In genomic region chr17:74992223-74992622, GRCh38 we compare ENCODE assay signal across 15 cellular contexts. TPM values are rescaled to one million over a fixed set of nuclear protein-coding genes. Genes with fewer than 3 reads are reported as not detected.
A peak's percentile ranks its signal among the peaks of the same experiment; 100 is the strongest.
DNase-seq lines count a peak whose midpoint lies in the region; ATAC-seq and TF ChIP-seq lines count a peak whose summit lies in the region.
"Had no signal": no experiment of that assay in that cellular context is flagged by ENCODE, and none has a peak within 500 bp of the region (broad histone marks: within the 10 kb centered on the region; RNA-seq: fewer than 3 reads in every experiment).

No MANE protein-coding gene starts in this region.

- H3K27me3 Mint-ChIP-seq in Caco-2 (ENCODE audit: insufficient read depth, unreplicated experiment) = no peaks in the 10 kb centered on the region

- no peak overlapping the region for H3K4me2 ChIP-seq in osteoblast (ENCODE audit: insufficient read depth, low read length)

- H3K4me3 ChIP-seq in Caco-2 (ENCODE audit: low read depth, low read length) (no peak overlapping the region), epithelial cell of esophagus (ENCODE audit: low read length) (no peak overlapping the region), osteoblast (ENCODE audit: insufficient read depth, low read length) (no peak overlapping the region)
- H3K4me3 ChIP-seq: colonic mucosa, MG63 had no signal

- H3K36me3 Mint-ChIP-seq in Caco-2 (ENCODE audit: insufficient read depth, unreplicated experiment) = peaks cover 12% of the 10 kb centered on the region

- H3K9me3 ChIP-seq in Caco-2 (no peaks in the 10 kb centered on the region), osteoblast (ENCODE audit: low read depth, low read length) (no peaks in the 10 kb centered on the region)
- H3K9me3 ChIP-seq: colonic mucosa, MG63 had no signal

- H3K36me3 ChIP-seq in Caco-2 (ENCODE audit: control insufficient read depth, insufficient read depth, low read length) = peaks cover 3% of the 10 kb centered on the region; the same call in 1 of the 2 replicates
- no peaks in the 10 kb centered on the region for H3K36me3 ChIP-seq in osteoblast (ENCODE audit: insufficient read depth, low read length)
- H3K36me3 ChIP-seq: colonic mucosa, MG63 had no signal

- BruUV-seq in Caco-2 (replicated peaks; lab: Mats Ljungman, UMichigan) = no TSS peak

- H3K79me2 ChIP-seq in osteoblast (ENCODE audit: insufficient read depth, low read length) = peaks cover 57% of the 10 kb centered on the region

- no peak for ATAC-seq in HG02571 (IDR thresholded peaks at IDR 0.05; ENCODE audit: unreplicated experiment)
- ATAC-seq: left lobe of liver had no signal

- peaks cover 39% of the 10 kb centered on the region for H3K4me1 Mint-ChIP-seq in Caco-2 (ENCODE audit: low read depth, unreplicated experiment)

- H3K27ac ChIP-seq in osteoblast (ENCODE audit: low read depth, low read length) = no peak overlapping the region
- H3K27ac ChIP-seq: colonic mucosa had no signal

- peaks cover 59% of the 10 kb centered on the region for H3K4me1 ChIP-seq in Caco-2
- H3K4me1 ChIP-seq in osteoblast (ENCODE audit: insufficient read depth, low read length) = peaks cover 42% of the 10 kb centered on the region

- no peaks in the 10 kb centered on the region for H3K9me3 Mint-ChIP-seq in Caco-2 (ENCODE audit: unreplicated experiment)

- H2AFZ ChIP-seq in osteoblast (ENCODE audit: low read length) = no peak overlapping the region

- TF ChIP-seq CTCF in Caco-2 (IDR thresholded peaks at IDR 0.05; ENCODE audit: insufficient read depth in 1 of 2, low read depth in 1 of 2, low read length in 1 of 2, severe bottlenecking in 1 of 2, unreplicated experiment in 1 of 2) (no peak), epithelial cell of esophagus (IDR thresholded peaks at IDR 0.05; ENCODE audit: insufficient read depth, low read depth, low read length, missing control alignments) (no peak), osteoblast (IDR thresholded peaks at IDR 0.05; ENCODE audit: extremely low read depth, low read depth, low read length) (no peak)

- POLR2A ChIA-PET in Caco-2 (lab: Charles Lee) = interaction anchor here (0.6 to 1.7 kb wide), 5 partner anchors 11 to 149 kb away, joined by 3 to 10 read pairs (median 6); partner anchors contain the start of genes FDXR and MRPL58

- peak overlapping the region; percentile 22 for H3K4me3 Mint-ChIP-seq in Caco-2 (ENCODE audit: unreplicated experiment)

- H3K27me3 ChIP-seq in Caco-2 (replicated peaks; ENCODE audit: control insufficient read depth, insufficient read depth, low read length) = no peaks in the 10 kb centered on the region
- H3K27me3 ChIP-seq in osteoblast (ENCODE audit: insufficient read depth, low read length) = no peaks in the 10 kb centered on the region
- H3K27me3 ChIP-seq: colonic mucosa, MG63 had no signal

- H3K27ac Mint-ChIP-seq in Caco-2 (ENCODE audit: unreplicated experiment) = peak overlapping the region; percentile 90

- peaks cover 11% of the 10 kb centered on the region for H4K20me1 ChIP-seq in osteoblast (ENCODE audit: insufficient read depth, low read length)

- DNase-seq in Caco-2 = no peak
- DNase-seq in MV-4-11 (lab: John Stamatoyannopoulos, UW) = peak; percentile 12
- peak; percentile 13 for DNase-seq in epithelial cell of esophagus (ENCODE audit: low read depth)
- peak; percentile 54 for DNase-seq in osteoblast (ENCODE audit: insufficient read length, low spot score, missing footprints)
- DNase-seq in ureter (ENCODE audit: low spot score) = no peak
- DNase-seq in HuH-7 (ENCODE audit: low spot score) = no peak
- DNase-seq in activated T-cell treated with anti-CD3 and anti-CD28 coated beads, Interleukin-2, amount 50 U/mL, for 1 hour = no peak
- DNase-seq: activated T-cell treated with anti-CD3 and anti-CD28 coated beads, Interleukin-2, amount 50 U/mL, for 48 hours; colonic mucosa; hypothalamus; MG63; Right ventricle myocardium superior; T-helper 2 cell had no signal

- intact Hi-C loops in Caco-2 (cut with micrococcal nuclease; ENCODE audit: unreplicated experiment) = no loop called here

- CTCF ChIA-PET in Caco-2 (lab: Charles Lee) = interaction anchor here (0.6 to 1.7 kb wide), 5 partner anchors 18 to 68 kb away, joined by 3 to 12 read pairs (median 4); partner anchors contain the start of genes HID1 and MRPL58

RNA-seq across cellular contexts. Expression of gene CDR2L, which starts 4.8 kb away (rescaled TPM):
- total RNA-seq in Caco-2 (2022) = 30.9 and 31.6 TPM in 2 replicates
- total RNA-seq in osteoblast = 15.9 and 16.6 TPM in 2 replicates
- total RNA-seq in ureter = 11.4 TPM

RNA-seq across cellular contexts. Expression of gene HID1, which starts 19.7 kb away (rescaled TPM):
- total RNA-seq in Caco-2 (2022) (29.8 and 30.4 TPM in 2 replicates), osteoblast (0.36 TPM in 1 of 2 replicates, not detected in the other), ureter (78.1 TPM)

RNA-seq across cellular contexts. Expression of gene MRPL58, which starts 20.2 kb away (rescaled TPM):
- total RNA-seq in Caco-2 (2022) (61.0 and 61.8 TPM in 2 replicates), osteoblast (21.2 and 23.5 TPM in 2 replicates), ureter (32.1 TPM)

RNA-seq across cellular contexts. Expression of gene ATP5PD, which starts 54.5 kb away (rescaled TPM):
- total RNA-seq in Caco-2 (2022) (316 and 326 TPM in 2 replicates), osteoblast (240 and 278 TPM in 2 replicates), ureter (270 TPM)

RNA-seq across cellular contexts. Expression of gene KCTD2, which starts 54.8 kb away (rescaled TPM):
- total RNA-seq in Caco-2 (2022) = 27.9 and 28.8 TPM in 2 replicates
- total RNA-seq in osteoblast = 19.7 and 20.3 TPM in 2 replicates
- 25.3 TPM for total RNA-seq in ureter

Comparison
In these comparisons a context has a peak if more than half of its experiments do, and no peak if none do; other contexts are left out.
1. DNase-seq: peak in MV-4-11 (single experiment), epithelial cell of esophagus (single experiment) and osteoblast (single experiment); none in Caco-2 (0 of 2), ureter (single experiment), HuH-7 (single experiment) and activated T-cell treated with anti-CD3 and anti-CD28 coated beads, Interleukin-2, amount 50 U/mL, for 1 hour (single experiment).
2. RNA of gene HID1, which starts 19.7 kb away (total RNA-seq): 78.1 TPM in ureter (single experiment) and 29.8 to 30.4 TPM in Caco-2; 0.36 TPM in osteoblast; every median in the first group is over 10 times any median in the second.